Comparison of ENCODE assay signal across 9 cellular contexts in the genomic region with DNA sequence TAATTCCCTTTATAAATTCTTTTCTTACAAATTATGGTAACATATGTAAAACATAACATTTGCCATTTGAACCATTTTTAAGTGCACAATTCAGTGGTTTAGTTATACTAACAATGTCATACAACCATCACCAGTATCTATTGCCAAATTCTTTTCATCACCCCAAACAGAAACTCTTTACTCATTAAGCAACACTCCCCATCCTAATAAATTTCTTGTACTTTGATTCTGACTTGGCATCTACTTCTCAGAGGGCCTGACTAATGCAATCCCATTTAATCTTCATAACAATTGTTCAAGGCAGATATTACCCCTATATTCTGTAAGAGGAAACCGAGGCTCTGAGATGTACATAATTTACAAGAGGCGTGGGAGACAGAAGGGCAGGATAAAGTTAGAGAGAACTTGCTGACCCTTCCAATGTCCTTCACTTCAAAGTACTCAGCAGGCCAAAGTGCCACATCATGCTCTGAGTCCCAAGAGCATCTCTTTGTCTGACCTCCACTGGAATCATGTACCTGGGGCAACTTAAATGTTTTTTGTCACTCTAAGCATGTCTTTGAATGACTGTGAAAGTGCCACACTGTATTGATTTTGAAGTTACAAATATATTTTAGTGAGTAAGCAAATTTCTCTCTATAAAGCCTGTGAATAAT.
"Had no signal": no experiment of that assay in that cellular context is flagged by ENCODE, and none has a peak within 500 bp of the region (broad histone marks: within the 10 kb centered on the region; RNA-seq: fewer than 3 reads in every experiment).

No MANE protein-coding gene starts in this region.

- H3K9me3 Mint-ChIP-seq: GM23338, H9 had no signal

- H3K9me3 ChIP-seq: HAP-1 had no signal

- H3K27ac Mint-ChIP-seq: GM23338, H9, HFFc6 had no signal

- H3K27ac ChIP-seq: GM23248 had no signal

- ATAC-seq: GM23338, HCT116 had no signal

- H3K4me2 ChIP-seq: GM23338 had no signal

- H3K36me3 ChIP-seq: HAP-1 had no signal

- H3K9ac ChIP-seq: GM23248 had no signal

- H3K4me1 ChIP-seq: HAP-1 had no signal

- H3K4me3 ChIP-seq: GM23248, GM23338, HAP-1 had no signal

- DNase-seq: GM23248, GOT3, H7, H9, HCEC 1CT, HFFc6 had no signal

- H3K4me3 Mint-ChIP-seq: GM23338, H9, HFFc6 had no signal
